Comparison of ENCODE assay signal across 15 cellular contexts in the genomic region with DNA sequence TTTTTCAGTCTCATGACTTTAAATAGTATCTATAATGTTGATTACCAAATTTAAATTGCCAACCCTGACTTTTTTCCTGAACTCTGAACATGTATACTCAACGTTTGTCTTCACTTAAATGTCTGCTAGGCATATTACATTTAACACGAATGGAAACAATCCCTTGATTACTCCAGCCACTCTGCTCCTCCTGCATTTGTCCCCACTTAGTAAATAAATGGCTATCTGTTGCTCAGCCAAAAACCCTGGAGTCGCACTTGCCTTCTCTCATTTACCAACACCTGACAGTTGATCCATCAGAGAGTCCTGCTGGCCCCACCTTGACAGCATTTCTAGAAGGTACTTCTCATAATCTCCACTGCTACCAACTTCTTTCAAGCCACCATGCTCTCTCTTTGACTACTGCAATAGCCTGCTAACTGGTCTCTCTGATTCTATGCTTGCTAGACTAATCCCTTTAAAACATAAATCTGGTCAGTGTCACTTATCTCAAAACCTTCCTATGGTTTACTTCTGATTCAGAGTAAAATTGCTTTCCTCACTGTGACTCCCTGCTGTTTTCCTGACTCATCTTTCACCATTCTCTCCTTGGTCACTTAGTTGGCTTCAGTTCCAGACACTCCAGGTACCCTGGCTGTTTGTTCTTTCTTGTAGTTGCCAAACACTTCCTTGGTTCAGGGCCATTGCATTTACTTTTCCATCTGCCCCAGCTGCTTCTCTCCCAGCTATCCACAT. TPM values are rescaled to one million over a fixed set of nuclear protein-coding genes. Genes with fewer than 3 reads are reported as not detected.
DNase-seq lines count a peak whose midpoint lies in the region; ATAC-seq and TF ChIP-seq lines count a peak whose summit lies in the region.
"Had no signal": no experiment of that assay in that cellular context is flagged by ENCODE, and none has a peak within 500 bp of the region (broad histone marks: within the 10 kb centered on the region; RNA-seq: fewer than 3 reads in every experiment).

No MANE protein-coding gene starts in this region.

- intact Hi-C loops in IMR-90 (cut with micrococcal nuclease): no loop called here

- 80% methylated on average over 1 of the region's 3 CpGs; no CpG with 5 or more reads in 1 of the 2 experiments for WGBS in IMR-90 (ENCODE audit: extremely low coverage in 2 of 2, insufficient read length in 1 of 2), 2 experiments
- 93% methylated on average over 3 of the region's 3 CpGs for WGBS in mesenchymal stem cell

- no peak overlapping the region for H3K23ac ChIP-seq in IMR-90 (ENCODE audit: low read depth, low read length)
- H3K23ac ChIP-seq in mesenchymal stem cell (ENCODE audit: low read length in 2 of 2): no peak overlapping the region

- TF ChIP-seq RAD21 in IMR-90 (IDR thresholded peaks at IDR 0.05; ENCODE audit: low read length): no peak

- no peaks in the 10 kb centered on the region for H3K9me1 ChIP-seq in IMR-90 (ENCODE audit: insufficient read depth, low read length)

- H3K9me3 ChIP-seq in IMR-90 (ENCODE audit: control insufficient read depth, insufficient read depth, low read length) (no peaks in the 10 kb centered on the region), adipocyte (ENCODE audit: control insufficient read depth, low read length) (no peaks in the 10 kb centered on the region), mesenchymal stem cell (ENCODE audit: control insufficient read depth, low read length) (no peaks in the 10 kb centered on the region), BE2C (no peaks in the 10 kb centered on the region)
- H3K9me3 ChIP-seq: Peyer's patch had no signal

- TF ChIP-seq CTCF in IMR-90 (conservative IDR thresholded peaks at IDR 0.05; ENCODE audit: low read depth, low read length): no peak
- no peak for TF ChIP-seq CTCF in BE2C (IDR thresholded peaks at IDR 0.05; ENCODE audit: low read depth, low read length)

- no peak overlapping the region for H3K56ac ChIP-seq in IMR-90 (ENCODE audit: extremely low read depth, insufficient read depth, low read length)

- ATAC-seq in IMR-90 (ENCODE audit: low read depth) (no peak), GM21737 (IDR thresholded peaks at IDR 0.05; ENCODE audit: unreplicated experiment) (no peak)
- ATAC-seq: activated T-cell treated with anti-CD3 and anti-CD28 coated beads, Interleukin-2, amount 50 U/mL, for 4 hours had no signal

- no peak overlapping the region for H2BK120ac ChIP-seq in IMR-90 (ENCODE audit: low read depth, low read length)
- H2BK120ac ChIP-seq in mesenchymal stem cell (ENCODE audit: low read depth, low read length): no peak overlapping the region

- H3K27me3 ChIP-seq in IMR-90 (ENCODE audit: control insufficient read depth, insufficient read depth, low read length) (no peaks in the 10 kb centered on the region), adipocyte (replicated peaks; ENCODE audit: control insufficient read depth, insufficient read depth, low read length) (no peaks in the 10 kb centered on the region), mesenchymal stem cell (ENCODE audit: control insufficient read depth in 1 of 2, insufficient read depth in 1 of 2, low read length in 2 of 2) (no peaks in the 10 kb centered on the region), BE2C (no peaks in the 10 kb centered on the region)
- H3K27me3 ChIP-seq: Peyer's patch had no signal

- H3K4me3 ChIP-seq in IMR-90 (ENCODE audit: insufficient read depth, low read depth, low read length) (no peak overlapping the region), adipocyte (ENCODE audit: low read length) (no peak overlapping the region), mesenchymal stem cell (ENCODE audit: insufficient read depth in 1 of 2, low read depth in 1 of 2, low read length in 2 of 2) (no peak overlapping the region), BE2C (ENCODE audit: low read depth, low read length) (no peak overlapping the region)
- H3K4me3 ChIP-seq: Peyer's patch had no signal

- CTCF ChIA-PET in IMR-90 (lab: Yijun Ruan, JAX): no interaction called here

- DNase-seq in COR-L47 (lab: John Stamatoyannopoulos, UW) (peak; percentile 51), IMR-90 (peak; percentile 37), adipocyte (ENCODE audit: low read depth) (peak; percentile 9), mesenchymal stem cell (peak; percentile 39), islet precursor cell (no peak), BE2C (no peak), activated gamma-delta T cell treated with Interleukin-2 at 50 U/mL for 16 hours (no peak)
- DNase-seq: activated T-cell treated with anti-CD3 and anti-CD28 coated beads, Interleukin-2, amount 50 U/mL, for 4 hours; CD4-positive, alpha-beta memory T cell; cerebellar nuclear complex; NCI-H1417; nucleus accumbens; Peyer's patch had no signal

- no peak overlapping the region for H3K27ac ChIP-seq in IMR-90 (ENCODE audit: insufficient read depth, low read length)
- H3K27ac ChIP-seq in mesenchymal stem cell (ENCODE audit: low read length, poor library complexity, severe bottlenecking): no peak overlapping the region
- H3K27ac ChIP-seq: HL-60, Peyer's patch had no signal

- H3K4me2 ChIP-seq in IMR-90 (ENCODE audit: low read depth, low read length): no peak overlapping the region
- H3K4me2 ChIP-seq in mesenchymal stem cell (ENCODE audit: low read length, poor library complexity, severe bottlenecking): no peak overlapping the region

- H4K20me1 ChIP-seq in IMR-90 (ENCODE audit: insufficient read depth, low read length): no peaks in the 10 kb centered on the region

- H3K18ac ChIP-seq in IMR-90 (ENCODE audit: low read depth, low read length) (no peak overlapping the region), mesenchymal stem cell (ENCODE audit: low read depth in 1 of 2, low read length in 2 of 2) (no peak overlapping the region)

- no peak overlapping the region for H2AK5ac ChIP-seq in IMR-90 (ENCODE audit: low read depth, low read length)
- no peak overlapping the region for H2AK5ac ChIP-seq in mesenchymal stem cell (ENCODE audit: low read length, severe bottlenecking)

- no peaks in the 10 kb centered on the region for H3K36me3 ChIP-seq in IMR-90 (ENCODE audit: control insufficient read depth, insufficient read depth, low read length)
- H3K36me3 ChIP-seq in adipocyte (ENCODE audit: control insufficient read depth, insufficient read depth, low read length, severe bottlenecking): peaks cover 31% of the 10 kb centered on the region
- peaks cover 0 to 55% of the 10 kb centered on the region in 2 experiments for H3K36me3 ChIP-seq in mesenchymal stem cell (ENCODE audit: control insufficient read depth in 1 of 2, insufficient read depth in 2 of 2, low read depth in 1 of 2, low read length in 2 of 2)
- H3K36me3 ChIP-seq in BE2C: peaks cover 3% of the 10 kb centered on the region
- H3K36me3 ChIP-seq: Peyer's patch had no signal

- no TSS peak for BruUV-seq in IMR-90 (replicated peaks; lab: Mats Ljungman, UMichigan)

- H2BK5ac ChIP-seq in IMR-90 (ENCODE audit: low read depth, low read length, poor library complexity, severe bottlenecking): no peak overlapping the region
- H2BK5ac ChIP-seq in mesenchymal stem cell (ENCODE audit: low read depth, low read length, poor library complexity, severe bottlenecking): no peak overlapping the region

- H3K9ac ChIP-seq in IMR-90 (ENCODE audit: low read depth, low read length) (no peak overlapping the region), adipocyte (ENCODE audit: low read length) (no peak overlapping the region), mesenchymal stem cell (ENCODE audit: low read length) (no peak overlapping the region)

- H3K14ac ChIP-seq in IMR-90 (replicated peaks; ENCODE audit: low read depth, low read length): no peak overlapping the region
- no peak overlapping the region for H3K14ac ChIP-seq in mesenchymal stem cell (ENCODE audit: low read length in 2 of 2)

- H3K4me1 ChIP-seq in IMR-90 (ENCODE audit: control insufficient read depth, insufficient read depth, low read length): peaks cover 2% of the 10 kb centered on the region; the same call in 1 of the 2 replicates
- H3K4me1 ChIP-seq in adipocyte (ENCODE audit: control insufficient read depth, insufficient read depth, low read length): no peaks in the 10 kb centered on the region
- no peaks in the 10 kb centered on the region for H3K4me1 ChIP-seq in mesenchymal stem cell (ENCODE audit: control insufficient read depth, insufficient read depth, low read depth, low read length)
- H3K4me1 ChIP-seq in BE2C: no peaks in the 10 kb centered on the region
- H3K4me1 ChIP-seq: Peyer's patch had no signal

- TF ChIP-seq POLR2A in IMR-90 (IDR thresholded peaks at IDR 0.05; ENCODE audit: low read depth, low read length): no peak

- H2AFZ ChIP-seq in IMR-90 (replicated peaks; ENCODE audit: low read length, poor library complexity) (no peak overlapping the region), mesenchymal stem cell (ENCODE audit: low read depth, low read length) (no peak overlapping the region)

- no peak overlapping the region for H2BK20ac ChIP-seq in IMR-90 (ENCODE audit: low read depth, low read length)

- POLR2A ChIA-PET in IMR-90 (lab: Charles Lee; ENCODE audit: unreplicated experiment): no interaction called here

- H2AK9ac ChIP-seq in IMR-90 (replicated peaks; ENCODE audit: low read depth, low read length, poor library complexity): no peak overlapping the region

- H3K4ac ChIP-seq in IMR-90 (ENCODE audit: low read depth, low read length): no peak overlapping the region
- H3K4ac ChIP-seq in mesenchymal stem cell (ENCODE audit: low read depth in 1 of 2, low read length in 2 of 2): no peak overlapping the region

- in situ Hi-C loops in IMR-90 (cut with MboI; ENCODE audit: low sequenced_read_pairs): no loop called here

- H4K91ac ChIP-seq in IMR-90 (ENCODE audit: insufficient read depth, low read depth, low read length) (no peak overlapping the region), mesenchymal stem cell (ENCODE audit: low read length) (no peak overlapping the region)

- H3K79me1 ChIP-seq in IMR-90 (ENCODE audit: low read depth in 1 of 2, low read length in 2 of 2) (no peaks in the 10 kb centered on the region), mesenchymal stem cell (replicated peaks; ENCODE audit: low read length, poor library complexity, severe bottlenecking) (no peaks in the 10 kb centered on the region)

- H2BK15ac ChIP-seq in IMR-90 (ENCODE audit: low read depth, low read length): no peak overlapping the region
- H2BK15ac ChIP-seq in mesenchymal stem cell (ENCODE audit: low read depth, poor library complexity, severe bottlenecking): no peak overlapping the region

- H4K8ac ChIP-seq in IMR-90 (ENCODE audit: low read depth in 2 of 2, low read length in 2 of 2): no peak overlapping the region
- no peak overlapping the region for H4K8ac ChIP-seq in mesenchymal stem cell (ENCODE audit: low read length)

- no peak overlapping the region for H2BK12ac ChIP-seq in mesenchymal stem cell (ENCODE audit: low read length in 2 of 2)

- dilution Hi-C loops in IMR-90 (cut with HindIII; ENCODE audit: low sequenced_read_pairs, unreplicated experiment): no loop called here

- no peak overlapping the region; the same call in 1 of the 2 replicates for H4K5ac ChIP-seq in IMR-90 (ENCODE audit: low read depth, low read length)

RNA-seq across cellular contexts. Expression of gene SPAG16, which starts 31.9 kb away (rescaled TPM):
- total RNA-seq in IMR-90 (2012; rRNA removed): 7.3 and 16.9 TPM in 2 replicates
- polyA plus RNA-seq in IMR-90 (2012; rRNA removed): 12.8 and 13.5 TPM in 2 replicates
- polyA plus RNA-seq in IMR-90 (2012; cell fraction: cytosol; rRNA removed): 6.3 TPM in 2 replicates
- polyA plus RNA-seq in IMR-90 (2012; cell fraction: nucleus; rRNA removed; ENCODE audit: low replicate concordance): 1.4 and 4.7 TPM in 2 replicates
- polyA plus RNA-seq in mesenchymal stem cell (2013, experiment 1 of 2): 17.9 TPM
- polyA plus RNA-seq in mesenchymal stem cell (2013, experiment 2 of 2): 18.4 TPM
- polyA plus RNA-seq in BE2C (2012; ENCODE audit: insufficient read depth, insufficient read length, low read depth): 17.7 TPM

Comparison
In these comparisons a context has a peak if more than half of its experiments do, and no peak if none do; other contexts are left out.
1. DNase-seq: peak in COR-L47 (single experiment), IMR-90 (single experiment), adipocyte (single experiment) and mesenchymal stem cell (single experiment); none in islet precursor cell (single experiment), BE2C (single experiment) and activated gamma-delta T cell treated with Interleukin-2 at 50 U/mL for 16 hours (single experiment).